9 cellular contexts compared by ENCODE assay signal in the genomic region with DNA sequence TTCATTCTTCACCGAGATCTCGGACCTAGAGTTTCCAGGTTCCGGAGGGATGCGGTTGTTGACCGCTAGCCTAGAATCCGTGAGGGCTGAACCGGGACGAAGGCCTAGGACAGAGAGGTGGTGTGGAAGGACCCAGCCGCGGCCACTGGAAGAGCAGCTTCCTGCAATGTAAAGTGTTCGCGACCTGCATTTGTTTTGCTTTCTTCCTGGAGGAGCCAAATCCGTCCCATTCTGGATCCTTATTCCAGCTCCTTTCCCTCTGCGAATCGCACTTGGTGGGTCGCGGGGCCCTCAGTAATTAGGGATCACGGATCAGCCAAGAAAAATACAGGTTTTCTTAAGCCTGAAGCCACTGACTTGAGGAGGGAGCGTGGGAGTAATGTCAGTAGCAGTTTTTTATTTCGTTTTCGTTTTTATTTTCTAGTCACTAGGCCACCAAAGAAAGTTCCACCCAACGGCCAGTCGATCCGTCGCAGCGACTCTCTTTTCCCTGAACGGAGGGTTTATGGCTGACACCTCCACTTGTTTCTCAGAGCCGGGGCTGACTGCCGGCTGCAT.
A peak's percentile ranks its signal among the peaks of the same experiment; 100 is the strongest.
DNase-seq lines count a peak whose midpoint lies in the region; TF ChIP-seq lines count a peak whose summit lies in the region.
"Had no signal": no experiment of that assay in that cellular context is flagged by ENCODE, and none has a peak within 500 bp of the region (broad histone marks: within the 10 kb centered on the region; RNA-seq: fewer than 3 reads in every experiment).

No MANE protein-coding gene starts in this region.

- H3K9me3 ChIP-seq in HEK293 (ENCODE audit: control insufficient read depth, insufficient read depth, low read depth, low read length) (no peaks in the 10 kb centered on the region), OCI-LY1 (ENCODE audit: low read length) (no peaks in the 10 kb centered on the region; the same call in 1 of the 2 replicates)

- H4K20me1 ChIP-seq in OCI-LY1 (ENCODE audit: insufficient read depth, low read length): no peaks in the 10 kb centered on the region

- peak; percentile 48 for DNase-seq in NCI-H2227 (lab: John Stamatoyannopoulos, UW; ENCODE audit: unreplicated experiment)
- DNase-seq in NCI-H2227 treated with DMSO at 0.1 percent for 48 hours (lab: John Stamatoyannopoulos, UW): no peak
- DNase-seq in epithelial cell of esophagus (ENCODE audit: low read depth): no peak
- DNase-seq in retinal pigment epithelial cell (ENCODE audit: low read depth): no peak
- no peak for DNase-seq in HK-2 (ENCODE audit: unreplicated experiment)
- DNase-seq in AG20443 (ENCODE audit: low spot score): no peak

- H3K27ac ChIP-seq in HEK293 (ENCODE audit: extremely low read depth, low read depth, low read length) (no peak overlapping the region; the same call in 1 of the 2 replicates), OCI-LY1 (ENCODE audit: low read depth, low read length, poor library complexity, severe bottlenecking) (no peak overlapping the region)
- H3K27ac ChIP-seq: C4-2B had no signal

- H3K27me3 ChIP-seq in OCI-LY1 (ENCODE audit: insufficient read depth, low read length): no peaks in the 10 kb centered on the region

- H3K9ac ChIP-seq in OCI-LY1 (ENCODE audit: low read length): no peak overlapping the region; the same call in 1 of the 2 replicates

- no peaks in the 10 kb centered on the region for H3K79me2 ChIP-seq in OCI-LY1 (ENCODE audit: insufficient read depth, low read length)

- CTCF ChIA-PET in HEK293 (lab: Yijun Ruan, JAX): interaction anchor here (0.6 to 1.4 kb wide), 3 partner anchors 27 to 99 kb away, joined by 3 to 4 read pairs (median 3); no protein-coding TSS in a partner anchor

- H3K4me1 ChIP-seq in HEK293 (ENCODE audit: control insufficient read depth, insufficient read depth, low read length) (no peaks in the 10 kb centered on the region), OCI-LY1 (ENCODE audit: insufficient read depth, low read length, severe bottlenecking) (peaks cover 33% of the 10 kb centered on the region)

- TF ChIP-seq CTCF in HEK293 (tag by site-specific recombination; IDR thresholded peaks at IDR 0.05): no peak
- no peak for TF ChIP-seq CTCF in OCI-LY1 (IDR thresholded peaks at IDR 0.05; ENCODE audit: low read length)
- TF ChIP-seq CTCF in epithelial cell of esophagus (IDR thresholded peaks at IDR 0.05; ENCODE audit: insufficient read depth, low read depth, low read length, missing control alignments): no peak
- TF ChIP-seq CTCF in retinal pigment epithelial cell (conservative IDR thresholded peaks at IDR 0.05; ENCODE audit: low read depth, low read length): no peak

- H3K9me2 ChIP-seq in OCI-LY1 (ENCODE audit: low read depth, low read length): no peaks in the 10 kb centered on the region; the same call in 1 of the 2 replicates

- peak overlapping the region; percentile 80 for H3K4me2 ChIP-seq in OCI-LY1 (ENCODE audit: low read length)

- H2AFZ ChIP-seq in OCI-LY1 (ENCODE audit: low read length): no peak overlapping the region

- H3K4me3 ChIP-seq in HEK293 (ENCODE audit: low read depth, low read length) (peak overlapping the region; percentile 35), OCI-LY1 (ENCODE audit: low read depth, low read length, poor library complexity, severe bottlenecking) (peak overlapping the region; percentile 69), epithelial cell of esophagus (ENCODE audit: low read length) (peak overlapping the region; percentile 59), retinal pigment epithelial cell (ENCODE audit: low read length) (peak overlapping the region; percentile 65)

- no peaks in the 10 kb centered on the region for H3F3A ChIP-seq in OCI-LY1 (ENCODE audit: insufficient read depth, low read length)

- no peaks in the 10 kb centered on the region for H3K36me3 ChIP-seq in HEK293 (ENCODE audit: control insufficient read depth in 2 of 2, insufficient read depth in 1 of 2, low read length in 2 of 2)
- H3K36me3 ChIP-seq in OCI-LY1 (ENCODE audit: insufficient read depth, low read length): no peaks in the 10 kb centered on the region; the same call in 1 of the 2 replicates

- POLR2A ChIA-PET in HEK293 (lab: Yijun Ruan, JAX): interaction anchor here (1.3 to 3.6 kb wide), 2 partner anchors 28 to 83 kb away, joined by 5 to 28 read pairs; no protein-coding TSS in a partner anchor

TF ChIP-seq in HEK293, 187 proteins besides CTCF, POLR2A, EP300 and RAD21:
- TF ChIP-seq, protein P1, sequence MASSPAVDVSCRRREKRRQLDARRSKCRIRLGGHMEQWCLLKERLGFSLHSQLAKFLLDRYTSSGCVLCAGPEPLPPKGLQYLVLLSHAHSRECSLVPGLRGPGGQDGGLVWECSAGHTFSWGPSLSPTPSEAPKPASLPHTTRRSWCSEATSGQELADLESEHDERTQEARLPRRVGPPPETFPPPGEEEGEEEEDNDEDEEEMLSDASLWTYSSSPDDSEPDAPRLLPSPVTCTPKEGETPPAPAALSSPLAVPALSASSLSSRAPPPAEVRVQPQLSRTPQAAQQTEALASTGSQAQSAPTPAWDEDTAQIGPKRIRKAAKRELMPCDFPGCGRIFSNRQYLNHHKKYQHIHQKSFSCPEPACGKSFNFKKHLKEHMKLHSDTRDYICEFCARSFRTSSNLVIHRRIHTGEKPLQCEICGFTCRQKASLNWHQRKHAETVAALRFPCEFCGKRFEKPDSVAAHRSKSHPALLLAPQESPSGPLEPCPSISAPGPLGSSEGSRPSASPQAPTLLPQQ (tag by site-specific recombination; IDR thresholded peaks at IDR 0.05): no peak
- no peak for TF ChIP-seq SCRT1 (tag by site-specific recombination; IDR thresholded peaks at IDR 0.05; ENCODE audit: borderline replicate concordance)
- TF ChIP-seq ZNF843 (tag by site-specific recombination; IDR thresholded peaks at IDR 0.05): no peak
- no peak for TF ChIP-seq ZBTB48 (tag by site-specific recombination; IDR thresholded peaks at IDR 0.05)
- TF ChIP-seq ZNF362 (tag by site-specific recombination; IDR thresholded peaks at IDR 0.05): no peak
- TF ChIP-seq, protein P2, sequence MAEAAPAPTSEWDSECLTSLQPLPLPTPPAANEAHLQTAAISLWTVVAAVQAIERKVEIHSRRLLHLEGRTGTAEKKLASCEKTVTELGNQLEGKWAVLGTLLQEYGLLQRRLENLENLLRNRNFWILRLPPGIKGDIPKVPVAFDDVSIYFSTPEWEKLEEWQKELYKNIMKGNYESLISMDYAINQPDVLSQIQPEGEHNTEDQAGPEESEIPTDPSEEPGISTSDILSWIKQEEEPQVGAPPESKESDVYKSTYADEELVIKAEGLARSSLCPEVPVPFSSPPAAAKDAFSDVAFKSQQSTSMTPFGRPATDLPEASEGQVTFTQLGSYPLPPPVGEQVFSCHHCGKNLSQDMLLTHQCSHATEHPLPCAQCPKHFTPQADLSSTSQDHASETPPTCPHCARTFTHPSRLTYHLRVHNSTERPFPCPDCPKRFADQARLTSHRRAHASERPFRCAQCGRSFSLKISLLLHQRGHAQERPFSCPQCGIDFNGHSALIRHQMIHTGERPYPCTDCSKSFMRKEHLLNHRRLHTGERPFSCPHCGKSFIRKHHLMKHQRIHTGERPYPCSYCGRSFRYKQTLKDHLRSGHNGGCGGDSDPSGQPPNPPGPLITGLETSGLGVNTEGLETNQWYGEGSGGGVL (tag by site-specific recombination; IDR thresholded peaks at IDR 0.05): no peak
- TF ChIP-seq TRIM28 (IDR thresholded peaks at IDR 0.05; ENCODE audit: borderline replicate concordance, low read length): no peak
- TF ChIP-seq ZNF624 (tag by site-specific recombination; IDR thresholded peaks at IDR 0.05): no peak
- no peak for TF ChIP-seq IKZF3 (tag by site-specific recombination; IDR thresholded peaks at IDR 0.05)
- TF ChIP-seq ZNF37A (tag by site-specific recombination; IDR thresholded peaks at IDR 0.05): no peak
- no peak for TF ChIP-seq SP3 (tag by site-specific recombination; IDR thresholded peaks at IDR 0.05)
- no peak for TF ChIP-seq SP2 (tag by site-specific recombination; IDR thresholded peaks at IDR 0.05)
- TF ChIP-seq SP7 (tag by site-specific recombination; IDR thresholded peaks at IDR 0.05): no peak
- TF ChIP-seq ZNF302 (tag by site-specific recombination; IDR thresholded peaks at IDR 0.05; ENCODE audit: low read depth): no peak
- TF ChIP-seq ZNF23 (tag by site-specific recombination; IDR thresholded peaks at IDR 0.05; ENCODE audit: borderline replicate concordance): no peak
- no peak for TF ChIP-seq PRDM1 (tag by site-specific recombination; IDR thresholded peaks at IDR 0.05)
- no peak for TF ChIP-seq ZBTB49 (tag by site-specific recombination; IDR thresholded peaks at IDR 0.05; ENCODE audit: low read depth)
- TF ChIP-seq ZNF155 (tag by site-specific recombination; IDR thresholded peaks at IDR 0.05): no peak
- no peak for TF ChIP-seq ZNF175 (tag by site-specific recombination; IDR thresholded peaks at IDR 0.05)
